Comparison of ENCODE assay signal across 1 cellular context in the genomic region with DNA sequence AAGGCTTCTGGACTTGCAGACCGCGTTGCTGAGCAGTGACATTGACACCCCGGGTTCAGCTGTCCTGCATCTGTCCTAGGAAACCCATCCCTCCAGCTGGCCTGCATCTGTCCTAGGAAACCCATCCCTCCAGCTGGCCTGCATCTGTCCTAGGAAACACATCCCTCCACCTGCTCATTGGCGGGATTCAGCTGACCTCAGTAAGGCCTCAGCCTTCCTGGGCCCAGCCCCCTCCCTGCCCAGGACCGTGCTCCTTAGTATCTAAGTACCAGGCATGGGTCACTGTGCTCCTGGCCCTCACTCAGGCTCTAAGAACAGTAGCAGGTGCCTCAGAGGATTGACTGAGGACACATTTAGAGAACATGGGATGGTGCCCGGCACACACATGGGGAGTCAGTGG.
TF ChIP-seq lines count a peak whose summit lies in the region.

No MANE protein-coding gene starts in this region.

TF ChIP-seq in SK-N-SH treated with all-trans-retinoic acid at 6 μM for 48 hours, 23 proteins besides CTCF, POLR2A, EP300 and RAD21 (continued from another document):
- TF ChIP-seq, protein P1, sequence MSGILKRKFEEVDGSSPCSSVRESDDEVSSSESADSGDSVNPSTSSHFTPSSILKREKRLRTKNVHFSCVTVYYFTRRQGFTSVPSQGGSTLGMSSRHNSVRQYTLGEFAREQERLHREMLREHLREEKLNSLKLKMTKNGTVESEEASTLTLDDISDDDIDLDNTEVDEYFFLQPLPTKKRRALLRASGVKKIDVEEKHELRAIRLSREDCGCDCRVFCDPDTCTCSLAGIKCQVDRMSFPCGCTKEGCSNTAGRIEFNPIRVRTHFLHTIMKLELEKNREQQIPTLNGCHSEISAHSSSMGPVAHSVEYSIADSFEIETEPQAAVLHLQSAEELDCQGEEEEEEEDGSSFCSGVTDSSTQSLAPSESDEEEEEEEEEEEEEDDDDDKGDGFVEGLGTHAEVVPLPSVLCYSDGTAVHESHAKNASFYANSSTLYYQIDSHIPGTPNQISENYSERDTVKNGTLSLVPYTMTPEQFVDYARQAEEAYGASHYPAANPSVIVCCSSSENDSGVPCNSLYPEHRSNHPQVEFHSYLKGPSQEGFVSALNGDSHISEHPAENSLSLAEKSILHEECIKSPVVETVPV (CRISPR knock-in tag; IDR thresholded peaks at IDR 0.05) = no peak
